In genomic region chr7:7897509-7897908, GRCh38 we compare ENCODE assay signal across 22 cellular contexts.
DNase-seq lines count a peak whose midpoint lies in the region; FAIRE-seq and TF ChIP-seq lines count a peak whose summit lies in the region.
"Had no signal": no experiment of that assay in that cellular context is flagged by ENCODE, and none has a peak within 500 bp of the region (broad histone marks: within the 10 kb centered on the region; RNA-seq: fewer than 3 reads in every experiment).

No MANE protein-coding gene starts in this region.

- H3K27me3 ChIP-seq in HUES6 (ENCODE audit: control insufficient read depth, insufficient read depth, low read length) (no peaks in the 10 kb centered on the region), uterus (no peaks in the 10 kb centered on the region)
- H3K27me3 ChIP-seq: BLaER1 treated with 17β-estradiol and CSF1 and Interleukin-3, amounts not matched to agents 10 nM and 100 nM; SJCRH30 had no signal

- H3K4me1 Mint-ChIP-seq in mesothelial cell of epicardium = peaks cover 20% of the 10 kb centered on the region
- peaks cover 5% of the 10 kb centered on the region for H3K4me1 Mint-ChIP-seq in activated T-helper 1 cell treated with anti-CD3 and anti-CD28 coated beads, Interleukin-12 subunit alpha, Interleukin-12 subunit beta, Interleukin-2, Interleukin-4 antibody, amounts not matched to agents 30 ng/mL and 10 ng/mL and 1 ng/mL, durations not matched to agents 14 hours and 24 hours and 36 hours (ENCODE audit: low read depth)

- H3K27ac Mint-ChIP-seq in mesothelial cell of epicardium = peak overlapping the region; percentile 27
- H3K27ac Mint-ChIP-seq in activated T-helper 1 cell treated with anti-CD3 and anti-CD28 coated beads, Interleukin-12 subunit alpha, Interleukin-12 subunit beta, Interleukin-2, Interleukin-4 antibody, amounts not matched to agents 30 ng/mL and 10 ng/mL and 1 ng/mL, durations not matched to agents 14 hours and 24 hours and 36 hours = no peak overlapping the region
- H3K27ac Mint-ChIP-seq: CD8-positive, alpha-beta memory T cell had no signal

- no peaks in the 10 kb centered on the region for H3K27me3 Mint-ChIP-seq in mesothelial cell of epicardium (ENCODE audit: low read depth)
- H3K27me3 Mint-ChIP-seq in activated T-helper 1 cell treated with anti-CD3 and anti-CD28 coated beads, Interleukin-12 subunit alpha, Interleukin-12 subunit beta, Interleukin-2, Interleukin-4 antibody, amounts not matched to agents 30 ng/mL and 10 ng/mL and 1 ng/mL, durations not matched to agents 14 hours and 24 hours and 36 hours (ENCODE audit: insufficient read depth) = no peaks in the 10 kb centered on the region
- H3K27me3 Mint-ChIP-seq: CD8-positive, alpha-beta memory T cell had no signal

- H3K4me3 ChIP-seq in HUES6 (ENCODE audit: low read depth, low read length) (no peak overlapping the region), uterus (no peak overlapping the region)
- H3K4me3 ChIP-seq: BLaER1 treated with 17β-estradiol and CSF1 and Interleukin-3, amounts not matched to agents 10 nM and 100 nM; SJCRH30 had no signal

- peak overlapping the region; percentile 76 for H3K27ac ChIP-seq in HUES6 (ENCODE audit: low read depth, low read length)
- H3K27ac ChIP-seq in uterus = no peak overlapping the region
- H3K27ac ChIP-seq: BLaER1 treated with 17β-estradiol and CSF1 and Interleukin-3, amounts not matched to agents 10 nM and 100 nM; KMS-11; SJCRH30 had no signal

- DNase-seq in G401 (ENCODE audit: low spot score) = peak; percentile 37
- DNase-seq in mesothelial cell of epicardium (ENCODE audit: low spot score in 2 of 2, unreplicated experiment in 2 of 2) = no peak
- no peak for DNase-seq in uterus
- no peak for DNase-seq in HTR-8/SVneo (ENCODE audit: insufficient read length, low spot score)
- DNase-seq in SHP77 treated with DMSO at 0.1 percent for 48 hours (lab: John Stamatoyannopoulos, UW) = no peak
- DNase-seq in activated T-helper 1 cell treated with anti-CD3 and anti-CD28 coated beads, Interleukin-12 subunit alpha, Interleukin-12 subunit beta, Interleukin-2, Interleukin-4 antibody, amounts not matched to agents 30 ng/mL and 10 ng/mL and 1 ng/mL, durations not matched to agents 14 hours and 24 hours and 36 hours (ENCODE audit: low spot score) = no peak
- DNase-seq: CD8-positive, alpha-beta memory T cell; DMS53; HCEC 1CT; NCI-H1048; NCI-H1436 treated with DMSO at 0.1 percent for 48 hours; NCI-H2029 treated with DMSO at 0.1 percent for 48 hours; NCI-H2171; NCI-H526; PC-3; RPMI8226; SJCRH30 had no signal

- H3K9me3 Mint-ChIP-seq in mesothelial cell of epicardium = peaks cover 12% of the 10 kb centered on the region
- H3K9me3 Mint-ChIP-seq in activated T-helper 1 cell treated with anti-CD3 and anti-CD28 coated beads, Interleukin-12 subunit alpha, Interleukin-12 subunit beta, Interleukin-2, Interleukin-4 antibody, amounts not matched to agents 30 ng/mL and 10 ng/mL and 1 ng/mL, durations not matched to agents 14 hours and 24 hours and 36 hours = no peaks in the 10 kb centered on the region
- H3K9me3 Mint-ChIP-seq: CD8-positive, alpha-beta memory T cell had no signal

- FAIRE-seq in colon (lab: Jason Lieb, UNC) (peak; percentile 61), HTR-8/SVneo (lab: Jason Lieb, UNC) (no peak)
- FAIRE-seq: A204.1 had no signal

- no peak overlapping the region for H3K4me3 Mint-ChIP-seq in mesothelial cell of epicardium
- no peak overlapping the region for H3K4me3 Mint-ChIP-seq in activated T-helper 1 cell treated with anti-CD3 and anti-CD28 coated beads, Interleukin-12 subunit alpha, Interleukin-12 subunit beta, Interleukin-2, Interleukin-4 antibody, amounts not matched to agents 30 ng/mL and 10 ng/mL and 1 ng/mL, durations not matched to agents 14 hours and 24 hours and 36 hours
- H3K4me3 Mint-ChIP-seq: CD8-positive, alpha-beta memory T cell had no signal

- intact Hi-C loops in uterus (cut with DNase I; ENCODE audit: low total_unique reads) = no loop called here
- intact Hi-C loops in activated T-helper 1 cell treated with anti-CD3 and anti-CD28 coated beads, Interleukin-12 subunit alpha, Interleukin-12 subunit beta, Interleukin-2, Interleukin-4 antibody, amounts not matched to agents 30 ng/mL and 10 ng/mL and 1 ng/mL, durations not matched to agents 14 hours and 24 hours and 36 hours (cut with micrococcal nuclease) = no loop called here

- H3K36me3 Mint-ChIP-seq in mesothelial cell of epicardium = peaks cover 4% of the 10 kb centered on the region
- no peaks in the 10 kb centered on the region for H3K36me3 Mint-ChIP-seq in activated T-helper 1 cell treated with anti-CD3 and anti-CD28 coated beads, Interleukin-12 subunit alpha, Interleukin-12 subunit beta, Interleukin-2, Interleukin-4 antibody, amounts not matched to agents 30 ng/mL and 10 ng/mL and 1 ng/mL, durations not matched to agents 14 hours and 24 hours and 36 hours (ENCODE audit: low read depth)

- H3K9me3 ChIP-seq in HUES6 (ENCODE audit: control insufficient read depth, insufficient read depth, low read depth, low read length) (no peaks in the 10 kb centered on the region), uterus (no peaks in the 10 kb centered on the region)
- H3K9me3 ChIP-seq: BLaER1 treated with 17β-estradiol and CSF1 and Interleukin-3, amounts not matched to agents 10 nM and 100 nM; SJCRH30 had no signal

- no peak for TF ChIP-seq CTCF in mesothelial cell of epicardium (IDR thresholded peaks at IDR 0.05; ENCODE audit: unreplicated experiment)
- no peak for TF ChIP-seq CTCF in uterus (IDR thresholded peaks at IDR 0.05)

- peak overlapping the region; percentile 32 for H3K9ac ChIP-seq in HUES6 (ENCODE audit: low read length)
- H3K9ac ChIP-seq: BLaER1 treated with 17β-estradiol and CSF1 and Interleukin-3, amounts not matched to agents 10 nM and 100 nM; KMS-11 had no signal

- H3K36me3 ChIP-seq in HUES6 (ENCODE audit: control insufficient read depth, insufficient read depth, low read length) = no peaks in the 10 kb centered on the region
- no peaks in the 10 kb centered on the region for H3K36me3 ChIP-seq in uterus
- H3K36me3 ChIP-seq: BLaER1 treated with 17β-estradiol and CSF1 and Interleukin-3, amounts not matched to agents 10 nM and 100 nM; SJCRH30 had no signal

- no peak for TF ChIP-seq POLR2A in uterus (IDR thresholded peaks at IDR 0.05)

- in situ Hi-C loops in G401 (cut with HindIII; ENCODE audit: low sequenced_read_pairs) = no loop called here

- peaks cover 28% of the 10 kb centered on the region for H3K4me1 ChIP-seq in HUES6 (ENCODE audit: control insufficient read depth, insufficient read depth, low read length)
- H3K4me1 ChIP-seq in uterus = no peaks in the 10 kb centered on the region
- H3K4me1 ChIP-seq: BLaER1 treated with 17β-estradiol and CSF1 and Interleukin-3, amounts not matched to agents 10 nM and 100 nM had no signal
